ENCODE assay signal across 9 cellular contexts in the genomic region with DNA sequence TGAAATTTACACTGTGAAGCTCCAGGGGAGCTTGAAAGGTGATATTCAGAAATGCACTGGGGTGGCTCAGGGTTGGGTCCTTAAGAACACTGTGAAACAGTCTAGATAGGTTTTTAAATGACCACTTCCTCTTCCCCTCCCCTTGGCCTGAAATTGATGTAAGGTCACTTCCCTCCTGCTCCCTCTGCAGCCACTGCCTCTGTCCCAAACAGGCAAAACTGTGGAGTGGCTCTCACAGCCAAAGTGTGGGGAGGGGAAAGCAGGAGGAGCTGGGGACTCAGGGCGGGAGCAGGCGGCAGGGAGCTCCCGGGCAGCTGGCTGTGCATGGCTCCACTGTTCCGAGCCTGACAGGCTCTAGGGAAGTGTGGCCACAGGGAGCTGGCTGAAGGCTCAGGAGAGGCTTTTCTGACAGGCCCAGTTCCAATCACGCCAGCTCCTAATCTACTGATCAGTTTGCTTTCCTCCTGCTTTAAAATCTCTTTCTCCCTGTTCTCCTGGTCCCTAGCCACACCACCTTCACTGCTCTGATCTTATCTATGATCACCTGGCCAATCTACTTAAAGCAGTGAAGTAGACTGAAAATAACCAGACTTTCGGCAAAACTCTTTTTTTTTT. TPM values are rescaled to one million over a fixed set of nuclear protein-coding genes. Genes with fewer than 3 reads are reported as not detected.
DNase-seq lines count a peak whose midpoint lies in the region; ATAC-seq and TF ChIP-seq lines count a peak whose summit lies in the region.
"Had no signal": no experiment of that assay in that cellular context is flagged by ENCODE, and none has a peak within 500 bp of the region (broad histone marks: within the 10 kb centered on the region; RNA-seq: fewer than 3 reads in every experiment).

No MANE protein-coding gene starts in this region.

- H3K4me1 Mint-ChIP-seq in stimulated activated effector memory CD8-positive, alpha-beta T cell treated with anti-CD3 and anti-CD28 coated beads, Interleukin-12 subunit alpha, Interleukin-12 subunit beta, amount 100 ng/mL, for 72 hours, result peaks cover 10% of the 10 kb centered on the region
- peaks cover 25% of the 10 kb centered on the region for H3K4me1 Mint-ChIP-seq in activated CD4-positive, alpha-beta T cell treated with anti-CD3 and anti-CD28 coated beads, Interleukin-2, amount 10 ng/mL, durations not matched to agents 24 days and 14 days

- intact Hi-C loops in activated CD4-positive, alpha-beta T cell treated with anti-CD3 and anti-CD28 coated beads, Interleukin-2, amount 10 ng/mL, durations not matched to agents 24 days and 14 days (cut with micrococcal nuclease), result no loop called here

- no peaks in the 10 kb centered on the region for H3K27me3 Mint-ChIP-seq in activated CD4-positive, alpha-beta T cell treated with anti-CD3 and anti-CD28 coated beads, Interleukin-2, amount 10 ng/mL, durations not matched to agents 24 days and 14 days
- H3K27me3 Mint-ChIP-seq: central memory CD8-positive, alpha-beta T cell had no signal

- no peaks in the 10 kb centered on the region for H3K9me3 ChIP-seq in mucosa of rectum (ENCODE audit: control insufficient read depth in 2 of 2, low read length in 2 of 2)

- H3K27me3 ChIP-seq in mucosa of rectum (ENCODE audit: control insufficient read depth in 2 of 2, insufficient read depth in 2 of 2, low read length in 2 of 2), result no peaks in the 10 kb centered on the region

- no peaks in the 10 kb centered on the region for H3K36me3 Mint-ChIP-seq in stimulated activated effector memory CD8-positive, alpha-beta T cell treated with anti-CD3 and anti-CD28 coated beads, Interleukin-12 subunit alpha, Interleukin-12 subunit beta, amount 100 ng/mL, for 72 hours
- H3K36me3 Mint-ChIP-seq in activated CD4-positive, alpha-beta T cell treated with anti-CD3 and anti-CD28 coated beads, Interleukin-2, amount 10 ng/mL, durations not matched to agents 24 days and 14 days (ENCODE audit: low read depth), result peaks cover 5% of the 10 kb centered on the region

- peaks cover 17 to 20% of the 10 kb centered on the region in 2 donors for H3K4me1 ChIP-seq in mucosa of rectum (ENCODE audit: control insufficient read depth in 2 of 2, insufficient read depth in 2 of 2, low read length in 2 of 2)

- TF ChIP-seq CTCF in GM13976 (IDR thresholded peaks at IDR 0.05; ENCODE audit: borderline replicate concordance, control extremely low read depth, extremely low read depth, insufficient read depth, missing control alignments), result no peak

- no peak overlapping the region for H3K4me3 Mint-ChIP-seq in stimulated activated effector memory CD8-positive, alpha-beta T cell treated with anti-CD3 and anti-CD28 coated beads, Interleukin-12 subunit alpha, Interleukin-12 subunit beta, amount 100 ng/mL, for 72 hours
- no peak overlapping the region for H3K4me3 Mint-ChIP-seq in activated CD4-positive, alpha-beta T cell treated with anti-CD3 and anti-CD28 coated beads, Interleukin-2, amount 10 ng/mL, durations not matched to agents 24 days and 14 days
- H3K4me3 Mint-ChIP-seq: central memory CD8-positive, alpha-beta T cell had no signal

- in situ Hi-C loops in GM13976 (cut with MboI; ENCODE audit: low sequenced_read_pairs, unreplicated experiment), result loop anchor here (10.0 kb wide), 1 partner anchor 67 kb away; no protein-coding TSS in a partner anchor

- no peak overlapping the region for H3K27ac Mint-ChIP-seq in stimulated activated effector memory CD8-positive, alpha-beta T cell treated with anti-CD3 and anti-CD28 coated beads, Interleukin-12 subunit alpha, Interleukin-12 subunit beta, amount 100 ng/mL, for 72 hours
- H3K27ac Mint-ChIP-seq in activated CD4-positive, alpha-beta T cell treated with anti-CD3 and anti-CD28 coated beads, Interleukin-2, amount 10 ng/mL, durations not matched to agents 24 days and 14 days, result no peak overlapping the region

- H3K36me3 ChIP-seq in mucosa of rectum (ENCODE audit: control insufficient read depth in 2 of 2, insufficient read depth in 2 of 2, low read length in 2 of 2), result peaks cover 0 to 2% of the 10 kb centered on the region in 2 donors

- no peaks in the 10 kb centered on the region for H3K9me3 Mint-ChIP-seq in stimulated activated effector memory CD8-positive, alpha-beta T cell treated with anti-CD3 and anti-CD28 coated beads, Interleukin-12 subunit alpha, Interleukin-12 subunit beta, amount 100 ng/mL, for 72 hours
- no peaks in the 10 kb centered on the region for H3K9me3 Mint-ChIP-seq in activated CD4-positive, alpha-beta T cell treated with anti-CD3 and anti-CD28 coated beads, Interleukin-2, amount 10 ng/mL, durations not matched to agents 24 days and 14 days
- H3K9me3 Mint-ChIP-seq: central memory CD8-positive, alpha-beta T cell had no signal

- peak overlapping the region in 1 of 2 donors; percentile 52 for H3K9ac ChIP-seq in mucosa of rectum (ENCODE audit: low read depth in 1 of 2, low read length in 2 of 2)

- H3K27ac ChIP-seq in cingulate gyrus (ENCODE audit: low read depth, low read length), result peak overlapping the region; percentile 62
- peak overlapping the region; percentile 63 to 73 for H3K27ac ChIP-seq in mucosa of rectum (ENCODE audit: low read depth in 2 of 2, low read length in 2 of 2)

- H3K4me3 ChIP-seq in mucosa of rectum (ENCODE audit: low read length in 2 of 2), result peak overlapping the region in 1 of 2 donors; percentile 22

- ATAC-seq in HG02840 (IDR thresholded peaks at IDR 0.05; ENCODE audit: low FRiP score, unreplicated experiment), result no peak
- no peak for ATAC-seq in stimulated activated effector memory CD8-positive, alpha-beta T cell treated with anti-CD3 and anti-CD28 coated beads, Interleukin-12 subunit alpha, Interleukin-12 subunit beta, amount 100 ng/mL, for 72 hours

- DNase-seq in GM13976 (ENCODE audit: low spot score), result peak; percentile 68
- peak; percentile 13 to 19 for DNase-seq in Kasumi-1 (lab: John Stamatoyannopoulos, UW)
- DNase-seq in stimulated activated CD4-positive, alpha-beta T cell treated with anti-CD3 and anti-CD28 coated beads, Interleukin-4, amount 100 ng/mL, for 24 hours, result no peak
- DNase-seq in stimulated activated effector memory CD8-positive, alpha-beta T cell treated with anti-CD3 and anti-CD28 coated beads, Interleukin-12 subunit alpha, Interleukin-12 subunit beta, amount 100 ng/mL, for 72 hours (ENCODE audit: low spot score in 2 of 2), result no peak
- no peak for DNase-seq in activated CD4-positive, alpha-beta T cell treated with anti-CD3 and anti-CD28 coated beads, Interleukin-2, amount 10 ng/mL, durations not matched to agents 24 days and 14 days

RNA-seq across cellular contexts. Expression of a gene that starts 5.1 kb away (rescaled TPM):
- total RNA-seq in activated CD4-positive, alpha-beta T cell treated with anti-CD3 and anti-CD28 coated beads, Interleukin-2, amount 10 ng/mL, durations not matched to agents 24 days and 14 days, result 59.0 and 60.6 TPM in 2 replicates

RNA-seq across cellular contexts. Expression of a gene that starts 26.9 kb away (rescaled TPM):
- 0.40 and 1.1 TPM in 2 replicates for total RNA-seq in activated CD4-positive, alpha-beta T cell treated with anti-CD3 and anti-CD28 coated beads, Interleukin-2, amount 10 ng/mL, durations not matched to agents 24 days and 14 days

RNA-seq across cellular contexts. Expression of a gene that starts 43.0 kb away (rescaled TPM):
- 11.7 and 12.0 TPM in 2 replicates for total RNA-seq in activated CD4-positive, alpha-beta T cell treated with anti-CD3 and anti-CD28 coated beads, Interleukin-2, amount 10 ng/mL, durations not matched to agents 24 days and 14 days

Comparison
In these comparisons a context has a peak if more than half of its experiments do, and no peak if none do; other contexts are left out.
1. DNase-seq: peak in GM13976 (single experiment) and Kasumi-1 (2 of 2); none in stimulated activated CD4-positive, alpha-beta T cell treated with anti-CD3 and anti-CD28 coated beads, Interleukin-4, amount 100 ng/mL, for 24 hours (single experiment), stimulated activated effector memory CD8-positive, alpha-beta T cell treated with anti-CD3 and anti-CD28 coated beads, Interleukin-12 subunit alpha, Interleukin-12 subunit beta, amount 100 ng/mL, for 72 hours (0 of 2) and activated CD4-positive, alpha-beta T cell treated with anti-CD3 and anti-CD28 coated beads, Interleukin-2, amount 10 ng/mL, durations not matched to agents 24 days and 14 days (single experiment).